In the genomic region with DNA sequence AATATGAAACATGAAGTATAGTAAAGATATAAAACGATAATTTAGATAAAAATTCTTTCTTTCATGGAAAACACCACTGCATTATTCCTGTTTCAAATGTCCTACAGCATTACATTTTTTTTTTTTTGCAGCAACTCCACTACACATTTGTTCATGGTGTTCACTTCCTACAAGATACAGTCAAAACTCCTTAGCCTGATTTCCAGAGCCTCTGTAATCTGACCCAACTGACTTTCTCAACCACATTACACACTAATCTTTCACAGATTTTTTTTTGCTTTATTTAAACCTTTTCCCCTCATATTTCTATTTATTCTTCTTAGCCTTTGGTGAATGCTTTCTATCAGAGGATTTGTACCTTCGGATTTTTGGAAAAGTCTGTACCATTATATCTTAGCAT, we compare ENCODE assay signal across 16 cellular contexts.
"Had no signal": no experiment of that assay in that cellular context is flagged by ENCODE, and none has a peak within 500 bp of the region (broad histone marks: within the 10 kb centered on the region; RNA-seq: fewer than 3 reads in every experiment).

No MANE protein-coding gene starts in this region.

- H3K9me3 ChIP-seq: esophagus squamous epithelium, mucosa of descending colon, ovary, SJSA1, thyroid gland had no signal

- H3K4me1 ChIP-seq: esophagus squamous epithelium, gastroesophageal sphincter, SJSA1, thyroid gland had no signal

- H3K4me3 Mint-ChIP-seq: naive thymus-derived CD4-positive, alpha-beta T cell; WTC11 had no signal

- H3K27ac ChIP-seq: esophagus squamous epithelium, gastroesophageal sphincter, ovary, SJSA1, thyroid gland had no signal

- H3K36me3 ChIP-seq: esophagus squamous epithelium, gastroesophageal sphincter, ovary, SJSA1, thyroid gland had no signal

- H3K4me3 ChIP-seq: esophagus squamous epithelium, gastroesophageal sphincter, mucosa of descending colon, ovary, SJSA1, thyroid gland had no signal

- DNase-seq: activated CD4-positive, alpha-beta T cell treated with anti-CD3 and anti-CD28 coated beads for 4 hours; activated CD8-positive, alpha-beta memory T cell treated with anti-CD3 and anti-CD28 coated beads for 24 hours; activated effector memory CD4-positive, alpha-beta T cell treated with Interleukin-2 at 50 U/mL for 16 hours; activated naive CD4-positive, alpha-beta T cell treated with anti-CD3 and anti-CD28 coated beads, Interleukin-2, amount 50 U/mL, for 16 hours; effector CD8-positive, alpha-beta T cell; esophagus squamous epithelium; mucosa of descending colon; ovary; stimulated activated CD4-positive, alpha-beta T cell treated with anti-CD3 and anti-CD28 coated beads, Interleukin-2, amount 100 ng/mL, for 24 hours; thyroid gland had no signal

- H3K36me3 Mint-ChIP-seq: WTC11 had no signal

- ATAC-seq: gastroesophageal sphincter; left lobe of liver; mucosa of descending colon; naive thymus-derived CD4-positive, alpha-beta T cell; sciatic nerve had no signal

- H3K27me3 ChIP-seq: esophagus squamous epithelium, gastroesophageal sphincter, ovary, SJSA1, thyroid gland had no signal

- H3K27ac Mint-ChIP-seq: WTC11 had no signal

- H3K27me3 Mint-ChIP-seq: naive thymus-derived CD4-positive, alpha-beta T cell had no signal
